ENCODE assay signal across 24 cellular contexts in the genomic region with DNA sequence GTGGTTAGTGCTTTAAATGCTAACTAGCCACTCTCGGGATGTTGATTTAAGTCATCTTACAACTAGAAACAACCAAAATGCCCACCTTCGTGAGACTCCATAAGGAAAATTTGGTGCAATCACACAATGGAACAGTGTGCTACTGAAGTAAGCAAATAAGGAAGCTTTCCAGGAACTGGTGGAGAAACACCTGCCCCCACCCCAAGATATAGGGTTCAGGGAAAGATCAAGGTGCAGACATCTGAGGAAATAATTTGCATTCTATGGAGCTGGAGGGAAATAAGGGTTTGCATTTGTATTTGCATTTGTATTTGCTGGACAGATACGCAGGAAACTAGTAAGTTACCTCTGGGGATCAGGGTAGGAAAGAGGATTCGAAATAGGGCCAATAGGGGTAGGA.
A peak's percentile ranks its signal among the peaks of the same experiment; 100 is the strongest.
DNase-seq lines count a peak whose midpoint lies in the region; ATAC-seq and TF ChIP-seq lines count a peak whose summit lies in the region.
"Had no signal": no experiment of that assay in that cellular context is flagged by ENCODE, and none has a peak within 500 bp of the region (broad histone marks: within the 10 kb centered on the region; RNA-seq: fewer than 3 reads in every experiment).

No MANE protein-coding gene starts in this region.

- H3K9me3 ChIP-seq in colonic mucosa (no peaks in the 10 kb centered on the region), mucosa of descending colon (no peaks in the 10 kb centered on the region), transverse colon (no peaks in the 10 kb centered on the region), suprapubic skin (no peaks in the 10 kb centered on the region)
- H3K9me3 ChIP-seq: BLaER1, SJSA1 had no signal

- TF ChIP-seq POLR2A in transverse colon (IDR thresholded peaks at IDR 0.05) = no peak
- TF ChIP-seq POLR2A in suprapubic skin (IDR thresholded peaks at IDR 0.05) = no peak

- DNase-seq in HT-29 (ENCODE audit: low spot score) (peak; percentile 79), colonic mucosa (peak; percentile 74), mucosa of descending colon (peak in 1 of 3 donors; percentile 51), transverse colon (peak; percentile 44), osteocyte (ENCODE audit: extremely low spot score, unreplicated experiment) (no peak), suprapubic skin (ENCODE audit: low spot score in 2 of 2) (no peak)
- DNase-seq in activated T-cell treated with anti-CD3 and anti-CD28 coated beads, Interleukin-2, amount 50 U/mL, for 4 hours = no peak
- DNase-seq: CD4-positive, CD25-positive, alpha-beta regulatory T cell; HCEC 1CT; Karpas-422; NCI-H1105; NCI-H1436 treated with DMSO at 0.1 percent for 48 hours; NCI-H187 treated with DMSO at 0.1 percent for 48 hours; NCI-H2171 treated with DMSO at 0.1 percent for 48 hours; NCI-H345; NCI-H524; NCI-H82; NK-92 treated with Interleukin-12 subunit alpha and Interleukin-12 subunit beta, amount 100 ng/mL, for 24 hours; PC-3 had no signal

- H3K36me3 Mint-ChIP-seq in activated T-cell treated with anti-CD3 and anti-CD28 coated beads, Interleukin-2, amount 50 U/mL, for 4 hours (ENCODE audit: insufficient read depth) = no peaks in the 10 kb centered on the region
- H3K36me3 Mint-ChIP-seq in osteocyte (ENCODE audit: unreplicated experiment) = no peaks in the 10 kb centered on the region
- H3K36me3 Mint-ChIP-seq: CD4-positive, CD25-positive, alpha-beta regulatory T cell had no signal

- H3K9ac ChIP-seq in colonic mucosa (ENCODE audit: low read depth in 2 of 2, low read length in 2 of 2) = no peak overlapping the region
- H3K9ac ChIP-seq: BLaER1 had no signal

- H3K4me3 ChIP-seq in colonic mucosa (no peak overlapping the region), mucosa of descending colon (no peak overlapping the region), transverse colon (no peak overlapping the region), suprapubic skin (no peak overlapping the region)
- H3K4me3 ChIP-seq: BLaER1, GM23338, SJSA1 had no signal

- H3K27me3 ChIP-seq in colonic mucosa (no peaks in the 10 kb centered on the region), transverse colon (no peaks in the 10 kb centered on the region), suprapubic skin (no peaks in the 10 kb centered on the region)
- H3K27me3 ChIP-seq: BLaER1, SJSA1 had no signal

- in situ Hi-C loops in transverse colon (cut with MboI; ENCODE audit: low pct_ligation_motif_present in 1 of 4, low pct_unique_long_range_greater_than_20kb in 1 of 4, low sequenced_read_pairs in 3 of 4) = no loop called here

- H3K27me3 Mint-ChIP-seq in activated T-cell treated with anti-CD3 and anti-CD28 coated beads, Interleukin-2, amount 50 U/mL, for 4 hours (ENCODE audit: low read depth) = peaks cover 23% of the 10 kb centered on the region
- peaks cover 6% of the 10 kb centered on the region for H3K27me3 Mint-ChIP-seq in osteocyte (ENCODE audit: unreplicated experiment)

- peaks cover 12% of the 10 kb centered on the region for H3K4me1 ChIP-seq in colonic mucosa
- peaks cover 12% of the 10 kb centered on the region for H3K4me1 ChIP-seq in mucosa of descending colon (ENCODE audit: low read depth)
- H3K4me1 ChIP-seq in transverse colon = peaks cover 0 to 25% (median 17%) of the 10 kb centered on the region in 4 donors
- no peaks in the 10 kb centered on the region for H3K4me1 ChIP-seq in suprapubic skin
- H3K4me1 ChIP-seq: BLaER1 had no signal

- intact Hi-C loops in colonic mucosa (cut with DNase I) (no loop called here), mucosa of descending colon (cut with DNase I, micrococcal nuclease) (no loop called here), transverse colon (cut with DNase I; ENCODE audit: low total_unique reads) (no loop called here)

- no peak overlapping the region for H3K4me3 Mint-ChIP-seq in activated T-cell treated with anti-CD3 and anti-CD28 coated beads, Interleukin-2, amount 50 U/mL, for 4 hours
- no peak overlapping the region for H3K4me3 Mint-ChIP-seq in osteocyte (ENCODE audit: unreplicated experiment)
- H3K4me3 Mint-ChIP-seq: CD4-positive, CD25-positive, alpha-beta regulatory T cell; GM23338 had no signal

- H3K36me3 ChIP-seq in colonic mucosa (no peaks in the 10 kb centered on the region), mucosa of descending colon (ENCODE audit: low read depth) (no peaks in the 10 kb centered on the region), transverse colon (no peaks in the 10 kb centered on the region), suprapubic skin (no peaks in the 10 kb centered on the region)
- H3K36me3 ChIP-seq: BLaER1, SJSA1 had no signal

- peak overlapping the region; percentile 74 for H3K27ac ChIP-seq in colonic mucosa
- peak overlapping the region; percentile 23 to 67 (median 54) for H3K27ac ChIP-seq in transverse colon
- H3K27ac ChIP-seq in suprapubic skin = no peak overlapping the region
- H3K27ac ChIP-seq: BLaER1, HL-60 had no signal

- peaks cover 8% of the 10 kb centered on the region for H3K4me1 Mint-ChIP-seq in activated T-cell treated with anti-CD3 and anti-CD28 coated beads, Interleukin-2, amount 50 U/mL, for 4 hours (ENCODE audit: low read depth)
- H3K4me1 Mint-ChIP-seq in osteocyte (ENCODE audit: unreplicated experiment) = peaks cover 12% of the 10 kb centered on the region

- no peak overlapping the region for H3K27ac Mint-ChIP-seq in osteocyte (ENCODE audit: unreplicated experiment)
- H3K27ac Mint-ChIP-seq: CD4-positive, CD25-positive, alpha-beta regulatory T cell; GM23338 had no signal

- no peaks in the 10 kb centered on the region for H3K9me3 Mint-ChIP-seq in activated T-cell treated with anti-CD3 and anti-CD28 coated beads, Interleukin-2, amount 50 U/mL, for 4 hours
- H3K9me3 Mint-ChIP-seq in osteocyte (ENCODE audit: unreplicated experiment) = no peaks in the 10 kb centered on the region
- H3K9me3 Mint-ChIP-seq: CD4-positive, CD25-positive, alpha-beta regulatory T cell; GM23338 had no signal

- ATAC-seq in mucosa of descending colon = peak; percentile 87
- ATAC-seq in activated T-cell treated with anti-CD3 and anti-CD28 coated beads, Interleukin-2, amount 50 U/mL, for 4 hours = no peak
- ATAC-seq: GM23338, PC-3, Right ventricle myocardium inferior had no signal

- 28 to 29% methylated on average over 2 to 4 of the region's 4 CpGs for WGBS in transverse colon (ENCODE audit: low coverage in 1 of 2), 2 donors
- WGBS in suprapubic skin = 82% methylated on average over 4 of the region's 4 CpGs

- TF ChIP-seq CTCF in colonic mucosa (IDR thresholded peaks at IDR 0.05) (no peak), mucosa of descending colon (IDR thresholded peaks at IDR 0.05) (no peak), transverse colon (IDR thresholded peaks at IDR 0.05) (no peak), osteocyte (IDR thresholded peaks at IDR 0.05) (no peak), suprapubic skin (IDR thresholded peaks at IDR 0.05) (no peak)

- TF ChIP-seq EP300 in transverse colon (IDR thresholded peaks at IDR 0.05; ENCODE audit: low read depth) (no peak), suprapubic skin (IDR thresholded peaks at IDR 0.05) (no peak)

Comparison
In these comparisons a context has a peak if more than half of its experiments do, and no peak if none do; other contexts are left out.
1. DNase-seq: peak in HT-29 (single experiment), colonic mucosa (single experiment) and transverse colon (single experiment); none in activated T-cell treated with anti-CD3 and anti-CD28 coated beads, Interleukin-2, amount 50 U/mL, for 4 hours (single experiment), osteocyte (single experiment) and suprapubic skin (0 of 2).